In genomic region chr10:124151466-124152095, GRCh38 we compare ENCODE assay signal across 1 cellular context.
TF ChIP-seq lines count a peak whose summit lies in the region.

No MANE protein-coding gene starts in this region.

TF ChIP-seq in H1, 55 proteins besides CTCF, POLR2A, EP300 and RAD21 (continued from another document):
- no peak for TF ChIP-seq MAX (IDR thresholded peaks at IDR 0.05)
- TF ChIP-seq SP4 (IDR thresholded peaks at IDR 0.05; ENCODE audit: low read length): no peak
- no peak for TF ChIP-seq SRF (IDR thresholded peaks at IDR 0.05; ENCODE audit: low read depth, low read length)
- no peak for TF ChIP-seq JUN (IDR thresholded peaks at IDR 0.05; ENCODE audit: low read depth, low read length)
- no peak for TF ChIP-seq RFX5 (IDR thresholded peaks at IDR 0.05; ENCODE audit: borderline replicate concordance, low read depth, low read length)
- TF ChIP-seq CEBPB (IDR thresholded peaks at IDR 0.05; ENCODE audit: low read depth, low read length): no peak
- TF ChIP-seq TEAD4 (IDR thresholded peaks at IDR 0.05; ENCODE audit: low read depth, low read length): no peak
- no peak for TF ChIP-seq HDAC6 (IDR thresholded peaks at IDR 0.05; ENCODE audit: low read depth, low read length)
- TF ChIP-seq RNF2 (IDR thresholded peaks at IDR 0.05; ENCODE audit: borderline replicate concordance, low read depth, low read length, missing control alignments, poor library complexity, severe bottlenecking): no peak
- TF ChIP-seq JUND (IDR thresholded peaks at IDR 0.05; ENCODE audit: low read length): no peak
- no peak for TF ChIP-seq SIX5 (IDR thresholded peaks at IDR 0.05; ENCODE audit: low read depth, low read length)
- TF ChIP-seq KDM1A (IDR thresholded peaks at IDR 0.05; ENCODE audit: borderline replicate concordance, low read length): no peak
- no peak for TF ChIP-seq TAF7 (optimal IDR thresholded peaks at IDR 0.05; ENCODE audit: borderline replicate concordance, low read depth, low read length)
- no peak for TF ChIP-seq FOSL1 (IDR thresholded peaks at IDR 0.05; ENCODE audit: insufficient read depth, low read depth, low read length)
- no peak for TF ChIP-seq RXRA (IDR thresholded peaks at IDR 0.05; ENCODE audit: insufficient read depth, low read depth, low read length)
TF ChIP-seq in H1: peak in this region for 0.
